ENCODE assay signal across 17 cellular contexts in genomic region chr12:120186654-120187053, GRCh38.
"Had no signal": no experiment of that assay in that cellular context is flagged by ENCODE, and none has a peak within 500 bp of the region (broad histone marks: within the 10 kb centered on the region; RNA-seq: fewer than 3 reads in every experiment).

No MANE protein-coding gene starts in this region.

- H3K27ac Mint-ChIP-seq: nephron, progenitor cell of endocrine pancreas, type B pancreatic cell had no signal

- H3K4me1 ChIP-seq: colonic mucosa had no signal

- H3K27me3 Mint-ChIP-seq: naive B cell, progenitor cell of endocrine pancreas, type B pancreatic cell had no signal

- H3K27me3 ChIP-seq: colonic mucosa, dorsolateral prefrontal cortex, heart left ventricle, pancreas had no signal

- H3K4me2 ChIP-seq: smooth muscle cell had no signal

- H3K4me1 Mint-ChIP-seq: nephron had no signal

- H3K4me3 Mint-ChIP-seq: naive B cell, nephron, type B pancreatic cell had no signal

- H3K9me3 Mint-ChIP-seq: naive B cell, nephron, type B pancreatic cell had no signal

- H3K4me3 ChIP-seq: colonic mucosa, dorsolateral prefrontal cortex, heart left ventricle, pancreas, smooth muscle cell had no signal

- H3K27ac ChIP-seq: colonic mucosa, dorsolateral prefrontal cortex, heart left ventricle, pancreas had no signal

- DNase-seq: colonic mucosa; dorsolateral prefrontal cortex; effector CD8-positive, alpha-beta T cell; heart left ventricle; hippocampal formation; left colon; mesendoderm; naive B cell; occipital lobe; pancreas; right cardiac atrium; stimulated activated CD4-positive, alpha-beta T cell treated with anti-CD3 and anti-CD28 coated beads, Interleukin-2, amount 100 ng/mL, for 48 hours had no signal

- H3K9me3 ChIP-seq: colonic mucosa, heart left ventricle, pancreas had no signal

- ATAC-seq: esophagus mucosa, heart left ventricle, left colon, pancreas, right cardiac atrium had no signal
